Comparison of ENCODE assay signal across 1 cellular context in the genomic region with DNA sequence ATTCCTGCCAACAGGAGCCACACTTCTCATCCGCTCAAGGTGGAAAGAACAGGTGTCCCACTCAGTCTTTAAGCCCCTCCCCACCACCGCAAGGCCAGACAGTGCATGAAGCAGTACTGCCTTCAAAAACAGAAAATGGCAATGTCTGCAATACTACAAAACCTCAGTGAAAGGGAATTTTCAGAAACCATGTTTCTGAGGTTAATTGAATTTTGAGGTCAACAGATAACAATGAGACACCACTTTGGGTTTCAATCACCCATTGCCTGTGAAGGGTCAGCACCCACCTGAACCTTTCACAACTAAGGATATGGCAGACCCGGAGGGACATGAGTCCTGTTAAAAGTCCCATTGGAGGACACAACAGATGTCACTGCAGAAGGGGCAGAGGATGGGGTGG.
TF ChIP-seq lines count a peak whose summit lies in the region.

No MANE protein-coding gene starts in this region.

TF ChIP-seq in HepG2, 621 proteins besides CTCF, POLR2A, EP300 and RAD21:
- TF ChIP-seq ZHX1 (CRISPR knock-in tag; IDR thresholded peaks at IDR 0.05; ENCODE audit: low read depth) (no peak), SRSF4 (IDR thresholded peaks at IDR 0.05; ENCODE audit: low read depth, low read length, poor library complexity, severe bottlenecking) (no peak), DZIP1 (CRISPR knock-in tag; IDR thresholded peaks at IDR 0.05) (no peak), PHF21A (CRISPR knock-in tag; IDR thresholded peaks at IDR 0.05) (no peak), ZNF230 (CRISPR knock-in tag; IDR thresholded peaks at IDR 0.05) (no peak), ZNF12 (CRISPR knock-in tag; IDR thresholded peaks at IDR 0.05) (no peak), ZNF569 (CRISPR knock-in tag; IDR thresholded peaks at IDR 0.05; ENCODE audit: borderline replicate concordance) (no peak), TCF7 (IDR thresholded peaks at IDR 0.05; ENCODE audit: low read depth) (no peak), MBNL3 (CRISPR knock-in tag; conservative IDR thresholded peaks at IDR 0.05) (no peak), ERF (CRISPR knock-in tag; IDR thresholded peaks at IDR 0.05) (no peak), ZBTB49 (CRISPR knock-in tag; IDR thresholded peaks at IDR 0.05; ENCODE audit: borderline replicate concordance) (no peak), ZNF101 (CRISPR knock-in tag; IDR thresholded peaks at IDR 0.05; ENCODE audit: borderline replicate concordance, low read depth) (no peak)
- TF ChIP-seq, protein P1, sequence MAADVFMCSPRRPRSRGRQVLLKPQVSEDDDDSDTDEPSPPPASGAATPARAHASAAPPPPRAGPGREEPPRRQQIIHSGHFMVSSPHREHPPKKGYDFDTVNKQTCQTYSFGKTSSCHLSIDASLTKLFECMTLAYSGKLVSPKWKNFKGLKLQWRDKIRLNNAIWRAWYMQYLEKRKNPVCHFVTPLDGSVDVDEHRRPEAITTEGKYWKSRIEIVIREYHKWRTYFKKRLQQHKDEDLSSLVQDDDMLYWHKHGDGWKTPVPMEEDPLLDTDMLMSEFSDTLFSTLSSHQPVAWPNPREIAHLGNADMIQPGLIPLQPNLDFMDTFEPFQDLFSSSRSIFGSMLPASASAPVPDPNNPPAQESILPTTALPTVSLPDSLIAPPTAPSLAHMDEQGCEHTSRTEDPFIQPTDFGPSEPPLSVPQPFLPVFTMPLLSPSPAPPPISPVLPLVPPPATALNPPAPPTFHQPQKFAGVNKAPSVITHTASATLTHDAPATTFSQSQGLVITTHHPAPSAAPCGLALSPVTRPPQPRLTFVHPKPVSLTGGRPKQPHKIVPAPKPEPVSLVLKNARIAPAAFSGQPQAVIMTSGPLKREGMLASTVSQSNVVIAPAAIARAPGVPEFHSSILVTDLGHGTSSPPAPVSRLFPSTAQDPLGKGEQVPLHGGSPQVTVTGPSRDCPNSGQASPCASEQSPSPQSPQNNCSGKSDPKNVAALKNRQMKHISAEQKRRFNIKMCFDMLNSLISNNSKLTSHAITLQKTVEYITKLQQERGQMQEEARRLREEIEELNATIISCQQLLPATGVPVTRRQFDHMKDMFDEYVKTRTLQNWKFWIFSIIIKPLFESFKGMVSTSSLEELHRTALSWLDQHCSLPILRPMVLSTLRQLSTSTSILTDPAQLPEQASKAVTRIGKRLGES (CRISPR knock-in tag; IDR thresholded peaks at IDR 0.05; ENCODE audit: borderline replicate concordance), result no peak
TF ChIP-seq in HepG2: peak in this region for 0.
